ENCODE assay signal across 12 cellular contexts in the genomic region with DNA sequence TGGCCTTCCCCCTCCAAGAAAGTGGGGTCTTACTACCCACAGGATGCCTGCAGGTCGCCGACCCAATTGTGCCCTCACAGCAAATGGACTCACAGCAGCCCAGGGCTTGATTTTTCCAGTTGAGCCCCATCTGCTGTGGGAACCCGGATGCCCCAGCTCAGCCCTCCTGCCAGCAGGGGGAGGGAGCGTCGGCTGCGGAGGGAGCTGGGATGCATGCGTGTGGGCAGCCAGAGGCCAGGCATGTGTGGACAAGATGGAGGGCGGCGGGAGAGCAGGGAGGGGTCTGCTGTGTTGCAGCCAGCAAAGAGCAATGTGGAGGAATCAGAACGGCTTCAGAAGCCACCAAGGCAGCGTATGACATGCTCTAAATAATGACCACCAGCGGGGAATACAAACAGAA. TPM values are rescaled to one million over a fixed set of nuclear protein-coding genes. Genes with fewer than 3 reads are reported as not detected.
DNase-seq lines count a peak whose midpoint lies in the region; ATAC-seq, FAIRE-seq and TF ChIP-seq lines count a peak whose summit lies in the region.
"Had no signal": no experiment of that assay in that cellular context is flagged by ENCODE, and none has a peak within 500 bp of the region (broad histone marks: within the 10 kb centered on the region; RNA-seq: fewer than 3 reads in every experiment).

No MANE protein-coding gene starts in this region.

- no peaks in the 10 kb centered on the region for H3K9me3 Mint-ChIP-seq in astrocyte (ENCODE audit: unreplicated experiment)
- H3K9me3 Mint-ChIP-seq: immature natural killer cell; T-helper 1 cell treated with Interleukin-12 subunit alpha and Interleukin-12 subunit beta and Interleukin-4 antibody, amounts not matched to agents 30 μg/mL and 1 μg/mL, for 36 hours had no signal

- H3K4me3 ChIP-seq in astrocyte (ENCODE audit: insufficient read depth, low read depth, low read length) (no peak overlapping the region), kidney epithelial cell (ENCODE audit: low read depth, low read length) (no peak overlapping the region), coronary artery (no peak overlapping the region)
- H3K4me3 ChIP-seq: colonic mucosa had no signal

- H3K9me3 ChIP-seq in astrocyte (ENCODE audit: insufficient read depth, low read depth, low read length): no peaks in the 10 kb centered on the region
- H3K9me3 ChIP-seq: colonic mucosa had no signal

- no peak overlapping the region for H3K4me2 ChIP-seq in astrocyte (ENCODE audit: low read length)

- no peak overlapping the region for H3K4me3 Mint-ChIP-seq in astrocyte (ENCODE audit: unreplicated experiment)
- H3K4me3 Mint-ChIP-seq: immature natural killer cell; T-helper 1 cell treated with Interleukin-12 subunit alpha and Interleukin-12 subunit beta and Interleukin-4 antibody, amounts not matched to agents 30 μg/mL and 1 μg/mL, for 36 hours had no signal

- no peaks in the 10 kb centered on the region for H3K36me3 ChIP-seq in astrocyte (ENCODE audit: insufficient read depth, low read length)
- H3K36me3 ChIP-seq in kidney epithelial cell (ENCODE audit: control insufficient read depth, insufficient read depth, low read length): no peaks in the 10 kb centered on the region
- H3K36me3 ChIP-seq: colonic mucosa had no signal

- no peaks in the 10 kb centered on the region for H3K36me3 Mint-ChIP-seq in astrocyte (ENCODE audit: low read depth, unreplicated experiment)
- H3K36me3 Mint-ChIP-seq: immature natural killer cell had no signal

- TF ChIP-seq CTCF in AG09319 (IDR thresholded peaks at IDR 0.05; ENCODE audit: low read depth, low read length) (peak; percentile 31), astrocyte (IDR thresholded peaks at IDR 0.05; ENCODE audit: insufficient read depth, low read depth, low read length) (peak; percentile 14), kidney epithelial cell (IDR thresholded peaks at IDR 0.05; ENCODE audit: insufficient read depth, low read length, poor library complexity, severe bottlenecking) (peak; percentile 61), coronary artery (IDR thresholded peaks at IDR 0.05) (no peak)

- DNase-seq in AG09319 (ENCODE audit: extremely low read depth, low read depth) (no peak), H54 (ENCODE audit: insufficient read length, low spot score) (peak; percentile 14), astrocyte (ENCODE audit: low read depth) (peak; percentile 2), kidney epithelial cell (ENCODE audit: low read depth) (no peak), glomerular visceral epithelial cell (ENCODE audit: extremely low spot score) (no peak), NCI-H1048 (lab: John Stamatoyannopoulos, UW) (no peak), coronary artery (ENCODE audit: low spot score) (no peak)
- DNase-seq: colonic mucosa, immature natural killer cell, NCI-H2029 had no signal

- no peak for ATAC-seq in HG02938 (IDR thresholded peaks at IDR 0.05; ENCODE audit: unreplicated experiment)

- H3K9ac ChIP-seq in astrocyte (ENCODE audit: low read length): no peak overlapping the region

- no peaks in the 10 kb centered on the region for H4K20me1 ChIP-seq in astrocyte (ENCODE audit: insufficient read depth, low read length)

- no peaks in the 10 kb centered on the region for H3K79me2 ChIP-seq in astrocyte (ENCODE audit: insufficient read depth, low read length)

- peaks cover 6% of the 10 kb centered on the region for H3K27me3 ChIP-seq in astrocyte (ENCODE audit: insufficient read depth, low read length)
- peaks cover 3% of the 10 kb centered on the region for H3K27me3 ChIP-seq in kidney epithelial cell (ENCODE audit: control insufficient read depth, insufficient read depth, low read length)
- H3K27me3 ChIP-seq: colonic mucosa had no signal

- no peak for TF ChIP-seq POLR2A in H54 (IDR thresholded peaks at IDR 0.05; ENCODE audit: low read depth, low read length)

- H3K27ac Mint-ChIP-seq in astrocyte (ENCODE audit: unreplicated experiment): peak overlapping the region; percentile 41
- H3K27ac Mint-ChIP-seq: immature natural killer cell; T-helper 1 cell treated with Interleukin-12 subunit alpha and Interleukin-12 subunit beta and Interleukin-4 antibody, amounts not matched to agents 30 μg/mL and 1 μg/mL, for 36 hours had no signal

- H3K27ac ChIP-seq in astrocyte (ENCODE audit: low read depth, low read length) (no peak overlapping the region), coronary artery (no peak overlapping the region)
- H3K27ac ChIP-seq: colonic mucosa had no signal

- H3K4me1 ChIP-seq in astrocyte (ENCODE audit: insufficient read depth, low read length): no peaks in the 10 kb centered on the region
- H3K4me1 ChIP-seq: colonic mucosa had no signal

- no peaks in the 10 kb centered on the region for H3K4me1 Mint-ChIP-seq in astrocyte (ENCODE audit: low read depth, unreplicated experiment)
- H3K4me1 Mint-ChIP-seq: immature natural killer cell had no signal

- FAIRE-seq in H54 (lab: Jason Lieb, UNC): no peak
- no peak for FAIRE-seq in astrocyte (lab: Jason Lieb, UNC)

- H3K27me3 Mint-ChIP-seq in astrocyte (ENCODE audit: low read depth, unreplicated experiment): peaks cover 18% of the 10 kb centered on the region

- H2AFZ ChIP-seq in astrocyte (ENCODE audit: low read depth, low read length): peak overlapping the region; percentile 69

RNA-seq across cellular contexts. Expression of a gene that starts 41.0 kb away (rescaled TPM):
- total RNA-seq in astrocyte: 147 and 168 TPM in 2 replicates
- 551 and 619 TPM in 2 replicates for total RNA-seq in kidney epithelial cell

Comparison
In these comparisons a context has a peak if more than half of its experiments do, and no peak if none do; other contexts are left out.
1. DNase-seq: peak in H54 (single experiment) and astrocyte (single experiment); none in AG09319 (single experiment), kidney epithelial cell (single experiment), glomerular visceral epithelial cell (single experiment), NCI-H1048 (single experiment) and coronary artery (single experiment).